ENCODE assay signal across 8 cellular contexts in genomic region chr7:33050425-33051318, GRCh38. TPM values are rescaled to one million over a fixed set of nuclear protein-coding genes. Genes with fewer than 3 reads are reported as not detected.
DNase-seq lines count a peak whose midpoint lies in the region; ATAC-seq, FAIRE-seq and TF ChIP-seq lines count a peak whose summit lies in the region.

No MANE protein-coding gene starts in this region.

- no peaks in the 10 kb centered on the region for H3K27me3 ChIP-seq in BE2C
- no peaks in the 10 kb centered on the region for H3K27me3 ChIP-seq in OCI-LY3 (ENCODE audit: low read depth, low read length)
- H3K27me3 ChIP-seq in left lung, result no peaks in the 10 kb centered on the region

- ATAC-seq in HG03469 (IDR thresholded peaks at IDR 0.05; ENCODE audit: unreplicated experiment) (peak; percentile 40), left lung (peak; percentile 89)

- H3K36me3 Mint-ChIP-seq in type B pancreatic cell, result no peaks in the 10 kb centered on the region

- peaks cover 92% of the 10 kb centered on the region for H3K79me2 ChIP-seq in OCI-LY3 (ENCODE audit: low read length)

- H3K27ac Mint-ChIP-seq in type B pancreatic cell, result peak overlapping the region; percentile 68

- peak overlapping the region; percentile 64 for H3K4me2 ChIP-seq in OCI-LY3 (ENCODE audit: low read length)

- intact Hi-C loops in left lung (cut with DNase I), result no loop called here

- H3K27ac ChIP-seq in OCI-LY3 (ENCODE audit: low read length) (peak overlapping the region; percentile 44), left lung (peak overlapping the region; percentile 71 to 92)

- H4K20me1 ChIP-seq in OCI-LY3 (ENCODE audit: insufficient read depth, low read length), result peaks cover 50% of the 10 kb centered on the region

- H3K9me3 ChIP-seq in BE2C (no peaks in the 10 kb centered on the region), OCI-LY3 (ENCODE audit: insufficient read depth, low read length) (no peaks in the 10 kb centered on the region), left lung (no peaks in the 10 kb centered on the region)

- no peaks in the 10 kb centered on the region for H3K27me3 Mint-ChIP-seq in type B pancreatic cell

- peaks cover 12% of the 10 kb centered on the region for H3K4me1 Mint-ChIP-seq in type B pancreatic cell (ENCODE audit: unreplicated experiment)

- no peak overlapping the region for H3K4me3 Mint-ChIP-seq in type B pancreatic cell

- H2AFZ ChIP-seq in OCI-LY3 (ENCODE audit: low read depth, low read length), result no peak overlapping the region

- peak; percentile 47 for FAIRE-seq in GM18507 (lab: Jason Lieb, UNC)

- H3K4me3 ChIP-seq in BE2C (ENCODE audit: low read depth, low read length) (no peak overlapping the region), OCI-LY3 (ENCODE audit: low read length) (peak overlapping the region; percentile 35), left lung (peak overlapping the region in 1 of 2 donors; percentile 22)

- no peaks in the 10 kb centered on the region; the same call in 1 of the 2 replicates for H3K4me1 ChIP-seq in BE2C
- H3K4me1 ChIP-seq in OCI-LY3 (ENCODE audit: low read length), result peaks cover 33% of the 10 kb centered on the region
- peaks cover 8 to 68% of the 10 kb centered on the region in 2 donors for H3K4me1 ChIP-seq in left lung

- TF ChIP-seq CTCF in BE2C (IDR thresholded peaks at IDR 0.05; ENCODE audit: low read depth, low read length), result peak; percentile 77
- peak; percentile 57 for TF ChIP-seq CTCF in OCI-LY3 (IDR thresholded peaks at IDR 0.05; ENCODE audit: low read depth, low read length)
- peak; percentile 52 to 65 for TF ChIP-seq CTCF in left lung (IDR thresholded peaks at IDR 0.05)
- TF ChIP-seq CTCF in type B pancreatic cell (conservative IDR thresholded peaks at IDR 0.05), result peak; percentile 80

- peak; percentile 17 for DNase-seq in BE2C
- no peak for DNase-seq in GM18507 (ENCODE audit: extremely low spot score, insufficient read length, low read depth)
- DNase-seq in cerebellum (ENCODE audit: low spot score), result peak; percentile 10
- no peak for DNase-seq in left lung
- DNase-seq in type B pancreatic cell (ENCODE audit: extremely low spot score, unreplicated experiment), result no peak
- DNase-seq in NCI-H1436 treated with DMSO at 0.1 percent for 48 hours (lab: John Stamatoyannopoulos, UW), result no peak

- H3K36me3 ChIP-seq in BE2C, result peaks cover 3% of the 10 kb centered on the region
- H3K36me3 ChIP-seq in OCI-LY3 (replicated peaks; ENCODE audit: low read depth, low read length), result peaks cover 8% of the 10 kb centered on the region
- H3K36me3 ChIP-seq in left lung, result no peaks in the 10 kb centered on the region

- H3K9me3 Mint-ChIP-seq in type B pancreatic cell, result no peaks in the 10 kb centered on the region

- H3K9ac ChIP-seq in OCI-LY3 (ENCODE audit: low read length), result no peak overlapping the region

RNA-seq across cellular contexts. Expression of gene NT5C3A, which starts 11.9 kb away (rescaled TPM):
- polyA plus RNA-seq in BE2C (2012; ENCODE audit: insufficient read depth, insufficient read length, low read depth), result 28.6 TPM
- total RNA-seq in cerebellum, result 59.2 TPM
- 10 to 100 TPM; 21.8 to 26.5 TPM for total RNA-seq in left lung
- 25.4 and 30.9 TPM in 2 replicates for total RNA-seq in type B pancreatic cell (ENCODE audit: low replicate concordance)

RNA-seq across cellular contexts. Expression of gene RP9, which starts 58.5 kb away (rescaled TPM):
- polyA plus RNA-seq in BE2C (2012; ENCODE audit: insufficient read depth, insufficient read length, low read depth), result 73.0 TPM
- total RNA-seq in cerebellum (9.0 TPM), left lung (10 to 100 TPM; 11.3 to 11.5 TPM), type B pancreatic cell (ENCODE audit: low replicate concordance) (17.4 and 21.2 TPM in 2 replicates)

Comparison
In these comparisons a context has a peak if more than half of its experiments do, and no peak if none do; other contexts are left out.
1. DNase-seq: peak in BE2C (single experiment) and cerebellum (single experiment); none in GM18507 (single experiment), left lung (0 of 2), type B pancreatic cell (single experiment) and NCI-H1436 treated with DMSO at 0.1 percent for 48 hours (single experiment).
2. Peak in every context shown above with its lines, with median percentiles within 50 percentile points of each other: CTCF ChIP-seq.